14 cellular contexts compared by ENCODE assay signal in the genomic region with DNA sequence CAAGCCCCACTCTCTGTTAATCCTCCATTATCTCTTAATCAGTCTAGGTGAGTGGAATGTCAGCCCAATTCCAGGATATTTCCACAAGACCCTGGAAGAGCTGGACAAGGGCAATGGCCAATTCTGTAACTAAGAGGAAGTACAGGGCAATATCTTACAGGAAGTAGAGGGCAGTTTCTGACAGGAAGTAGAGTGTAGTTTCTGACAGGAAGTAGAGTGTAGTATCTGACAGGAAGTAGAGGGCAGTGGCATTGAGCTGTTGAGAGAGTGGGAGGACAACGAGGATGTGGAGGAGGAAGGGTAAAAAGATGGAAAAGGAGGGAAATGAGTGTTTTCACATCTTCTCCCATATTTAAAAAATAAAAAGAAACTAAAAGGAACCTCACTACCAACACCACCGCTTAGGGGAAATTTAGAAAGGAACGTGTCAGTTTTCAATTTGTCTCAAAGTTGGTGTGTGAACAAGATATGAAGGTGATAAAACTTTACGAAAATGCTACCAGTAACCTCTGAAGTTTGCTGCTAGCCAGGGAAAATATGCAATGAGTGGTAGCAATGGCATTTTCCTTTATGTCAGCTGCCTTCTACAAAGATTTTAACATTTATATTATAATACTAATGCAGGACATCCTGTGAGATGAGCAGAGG.
DNase-seq lines count a peak whose midpoint lies in the region; ATAC-seq, FAIRE-seq and TF ChIP-seq lines count a peak whose summit lies in the region.
"Had no signal": no experiment of that assay in that cellular context is flagged by ENCODE, and none has a peak within 500 bp of the region (broad histone marks: within the 10 kb centered on the region; RNA-seq: fewer than 3 reads in every experiment).

No MANE protein-coding gene starts in this region.

- BruUV-seq in OCI-LY7 (replicated peaks; lab: Mats Ljungman, UMichigan) (no TSS peak), K562 (replicated peaks; lab: Mats Ljungman, UMichigan) (no TSS peak)

- H3K9me3 ChIP-seq in CD4-positive, CD25-positive, alpha-beta regulatory T cell (ENCODE audit: control insufficient read depth in 2 of 2, low read length in 2 of 2) = peaks cover 0 to 4% of the 10 kb centered on the region in 2 experiments
- peaks cover 68% of the 10 kb centered on the region for H3K9me3 ChIP-seq in OCI-LY7 (ENCODE audit: low read length)
- no peaks in the 10 kb centered on the region for H3K9me3 ChIP-seq in K562 (replicated peaks; ENCODE audit: control insufficient read depth, insufficient read depth, low read depth, low read length)

- 3% methylated on average over 4 of the region's 4 CpGs for WGBS in K562 (ENCODE audit: insufficient coverage, low coverage, missing lambda C conversion rate)

- no peak for ATAC-seq in CD4-positive, CD25-positive, alpha-beta regulatory T cell (ENCODE audit: low read depth in 2 of 2)
- ATAC-seq in GM18867 (IDR thresholded peaks at IDR 0.05; ENCODE audit: unreplicated experiment) (peak; percentile 68), K562 (no peak), GM21717 (IDR thresholded peaks at IDR 0.05; ENCODE audit: unreplicated experiment) (no peak)
- ATAC-seq: heart right ventricle, WTC11 had no signal

- no peak for TF ChIP-seq EP300 in K562 (IDR thresholded peaks at IDR 0.05; ENCODE audit: low read length)

- H2AFZ ChIP-seq in OCI-LY7 (ENCODE audit: low read length) (peak overlapping the region; percentile 97), K562 (ENCODE audit: low read depth, low read length) (no peak overlapping the region)

- CTCF ChIA-PET in OCI-LY7 (lab: Charles Lee; ENCODE audit: unreplicated experiment) = no interaction called here
- CTCF ChIA-PET in K562 (lab: Yijun Ruan, JAX; ENCODE audit: low intra/inter-chr PET ratio) = no interaction called here

- peak in 1 of 3 donors; percentile 39 for DNase-seq in CD4-positive, CD25-positive, alpha-beta regulatory T cell
- DNase-seq in OCI-LY7 (ENCODE audit: low spot score) (peak; percentile 67), K562 (ENCODE audit: extremely low read depth in 1 of 4, low spot score in 3 of 4) (no peak), occipital lobe (lab: John Stamatoyannopoulos, UW) (no peak), RPMI8226 (no peak)
- DNase-seq in activated CD4-positive, alpha-beta T cell treated with anti-CD3 and anti-CD28 coated beads, Interleukin-2, amount 10 ng/mL, durations not matched to agents 24 days and 14 days = no peak
- DNase-seq: activated gamma-delta T cell treated with Interleukin-2 at 50 U/mL for 16 hours, heart right ventricle, NCI-H1092, NCI-H226 had no signal

- H3K27ac ChIP-seq in CD4-positive, CD25-positive, alpha-beta regulatory T cell (ENCODE audit: insufficient read depth, low read length, poor library complexity, severe bottlenecking) = no peak overlapping the region
- H3K27ac ChIP-seq in OCI-LY7 (ENCODE audit: low read depth, low read length, poor library complexity, severe bottlenecking) = peak overlapping the region; percentile 46
- H3K27ac ChIP-seq in K562 (ENCODE audit: extremely low read depth, low read depth, low read length) = no peak overlapping the region
- H3K27ac ChIP-seq: epithelial cell of prostate, heart right ventricle had no signal

- H3K9me3 Mint-ChIP-seq in CD4-positive, CD25-positive, alpha-beta regulatory T cell = peaks cover 5 to 27% (median 13%) of the 10 kb centered on the region in 7 donors
- H3K9me3 Mint-ChIP-seq in activated CD4-positive, alpha-beta T cell treated with anti-CD3 and anti-CD28 coated beads, Interleukin-2, amount 10 ng/mL, durations not matched to agents 24 days and 14 days = peaks cover 5% of the 10 kb centered on the region

- in situ Hi-C loops in K562 (cut with MboI) = no loop called here

- peak overlapping the region in 1 of 3 donors; percentile 87 for H3K27ac Mint-ChIP-seq in CD4-positive, CD25-positive, alpha-beta regulatory T cell
- no peak overlapping the region for H3K27ac Mint-ChIP-seq in activated CD4-positive, alpha-beta T cell treated with anti-CD3 and anti-CD28 coated beads, Interleukin-2, amount 10 ng/mL, durations not matched to agents 24 days and 14 days
- H3K27ac Mint-ChIP-seq: WTC11 had no signal

- H3K79me2 ChIP-seq in OCI-LY7 (ENCODE audit: insufficient read depth, low read depth, low read length) = no peaks in the 10 kb centered on the region
- H3K79me2 ChIP-seq in K562 (ENCODE audit: control insufficient read depth, insufficient read depth, low read length) = no peaks in the 10 kb centered on the region

- no peak for TF ChIP-seq RAD21 in K562 (CRISPR knock-in tag; conservative IDR thresholded peaks at IDR 0.05 in 1 of 2, IDR thresholded peaks at IDR 0.05 in 1 of 2)

- H3K4me1 ChIP-seq in CD4-positive, CD25-positive, alpha-beta regulatory T cell (ENCODE audit: control insufficient read depth, insufficient read depth, low read length, poor library complexity, severe bottlenecking) = no peaks in the 10 kb centered on the region
- H3K4me1 ChIP-seq in OCI-LY7 (ENCODE audit: insufficient read depth, low read length, poor library complexity, severe bottlenecking) (peaks cover 19% of the 10 kb centered on the region), K562 (replicated peaks in 1 of 2; ENCODE audit: control insufficient read depth in 2 of 2, insufficient read depth in 2 of 2, low read length in 2 of 2) (no peaks in the 10 kb centered on the region)

- 0 out of 2 replicates have a peak, but pooled peaks have one; percentile 19 for TF ChIP-seq CTCF in OCI-LY7 (conservative IDR thresholded peaks at IDR 0.05; ENCODE audit: low read length)
- no peak for TF ChIP-seq CTCF in K562 (IDR thresholded peaks at IDR 0.05 in 2 of 3, conservative IDR thresholded peaks at IDR 0.05 in 1 of 3; ENCODE audit: insufficient read depth in 2 of 3, low read depth in 1 of 3, low read length in 3 of 3)

- H3K4me2 ChIP-seq in OCI-LY7 (ENCODE audit: low read length) (peak overlapping the region; percentile 43), K562 (ENCODE audit: insufficient read depth, low read length) (no peak overlapping the region)

- peak overlapping the region in 2 of 4 donors; percentile 12 to 64 for H3K4me3 Mint-ChIP-seq in CD4-positive, CD25-positive, alpha-beta regulatory T cell
- no peak overlapping the region for H3K4me3 Mint-ChIP-seq in activated CD4-positive, alpha-beta T cell treated with anti-CD3 and anti-CD28 coated beads, Interleukin-2, amount 10 ng/mL, durations not matched to agents 24 days and 14 days
- H3K4me3 Mint-ChIP-seq: WTC11 had no signal

- no peaks in the 10 kb centered on the region for H3K9me2 ChIP-seq in OCI-LY7 (ENCODE audit: insufficient read depth, low read length)

- H3K27me3 ChIP-seq in CD4-positive, CD25-positive, alpha-beta regulatory T cell (ENCODE audit: control insufficient read depth, insufficient read depth, low read length) = no peaks in the 10 kb centered on the region
- no peaks in the 10 kb centered on the region for H3K27me3 ChIP-seq in K562 (ENCODE audit: control insufficient read depth in 2 of 2, insufficient read depth in 2 of 2, low read length in 2 of 2)
- H3K27me3 ChIP-seq: heart right ventricle had no signal

- peaks cover 8% of the 10 kb centered on the region for H3K27me3 Mint-ChIP-seq in CD4-positive, CD25-positive, alpha-beta regulatory T cell
- no peaks in the 10 kb centered on the region for H3K27me3 Mint-ChIP-seq in activated CD4-positive, alpha-beta T cell treated with anti-CD3 and anti-CD28 coated beads, Interleukin-2, amount 10 ng/mL, durations not matched to agents 24 days and 14 days

- H3K4me1 Mint-ChIP-seq in CD4-positive, CD25-positive, alpha-beta regulatory T cell = peaks cover 0 to 10% (median 3%) of the 10 kb centered on the region in 4 donors
- H3K4me1 Mint-ChIP-seq in activated CD4-positive, alpha-beta T cell treated with anti-CD3 and anti-CD28 coated beads, Interleukin-2, amount 10 ng/mL, durations not matched to agents 24 days and 14 days = peaks cover 4% of the 10 kb centered on the region

- FAIRE-seq in K562 (lab: Jason Lieb, UNC) = no peak

- H3K36me3 Mint-ChIP-seq in CD4-positive, CD25-positive, alpha-beta regulatory T cell = no peaks in the 10 kb centered on the region
- H3K36me3 Mint-ChIP-seq in activated CD4-positive, alpha-beta T cell treated with anti-CD3 and anti-CD28 coated beads, Interleukin-2, amount 10 ng/mL, durations not matched to agents 24 days and 14 days (ENCODE audit: low read depth) = no peaks in the 10 kb centered on the region
- H3K36me3 Mint-ChIP-seq: WTC11 had no signal

- no peaks in the 10 kb centered on the region for H3K9me1 ChIP-seq in K562 (ENCODE audit: control insufficient read depth, insufficient read depth, low read length)

- POLR2A ChIA-PET in OCI-LY7 (lab: Charles Lee) = interaction anchor here (1.0 to 1.4 kb wide), 2 partner anchors 13 to 27 kb away, joined by 3 to 4 read pairs; no protein-coding TSS in a partner anchor
- POLR2A ChIA-PET in K562 (lab: Yijun Ruan, JAX) = no interaction called here

- TF ChIP-seq POLR2A in K562 (conservative IDR thresholded peaks at IDR 0.05) = no peak

- no peaks in the 10 kb centered on the region for H4K20me1 ChIP-seq in OCI-LY7 (ENCODE audit: insufficient read depth, low read length)
- H4K20me1 ChIP-seq in K562 (replicated peaks; ENCODE audit: control insufficient read depth, insufficient read depth, low read length) = no peaks in the 10 kb centered on the region

- peak overlapping the region; percentile 26 for H3K4me3 ChIP-seq in CD4-positive, CD25-positive, alpha-beta regulatory T cell (ENCODE audit: low read depth, low read length)
- H3K4me3 ChIP-seq in OCI-LY7 (ENCODE audit: low read depth, low read length, poor library complexity, severe bottlenecking) (peak overlapping the region; percentile 49), K562 (no peak overlapping the region)
- H3K4me3 ChIP-seq: heart right ventricle had no signal

- intact Hi-C loops in OCI-LY7 (cut with micrococcal nuclease; ENCODE audit: unreplicated experiment) = no loop called here
- intact Hi-C loops in K562 (cut with micrococcal nuclease) = no loop called here
- intact Hi-C loops in activated CD4-positive, alpha-beta T cell treated with anti-CD3 and anti-CD28 coated beads, Interleukin-2, amount 10 ng/mL, durations not matched to agents 24 days and 14 days (cut with micrococcal nuclease) = no loop called here

- no peak overlapping the region for H3K9ac ChIP-seq in K562 (ENCODE audit: insufficient read depth in 1 of 2, low read depth in 2 of 2, low read length in 2 of 2)

- H3K36me3 ChIP-seq in CD4-positive, CD25-positive, alpha-beta regulatory T cell (ENCODE audit: control insufficient read depth, insufficient read depth, low read length) = no peaks in the 10 kb centered on the region
- peaks cover 21% of the 10 kb centered on the region for H3K36me3 ChIP-seq in OCI-LY7 (ENCODE audit: insufficient read depth, low read length)
- no peaks in the 10 kb centered on the region for H3K36me3 ChIP-seq in K562 (ENCODE audit: control insufficient read depth, insufficient read depth, low read length)
- H3K36me3 ChIP-seq: heart right ventricle had no signal

TF ChIP-seq in K562, 482 proteins besides CTCF, POLR2A, EP300 and RAD21 (continues in another document):
- TF ChIP-seq ZNF668 (CRISPR knock-in tag; IDR thresholded peaks at IDR 0.05) (no peak), GABPA (tag; conservative IDR thresholded peaks at IDR 0.05; ENCODE audit: low read depth) (peak; percentile 77)
